ENCODE assay signal across 9 cellular contexts in the genomic region with DNA sequence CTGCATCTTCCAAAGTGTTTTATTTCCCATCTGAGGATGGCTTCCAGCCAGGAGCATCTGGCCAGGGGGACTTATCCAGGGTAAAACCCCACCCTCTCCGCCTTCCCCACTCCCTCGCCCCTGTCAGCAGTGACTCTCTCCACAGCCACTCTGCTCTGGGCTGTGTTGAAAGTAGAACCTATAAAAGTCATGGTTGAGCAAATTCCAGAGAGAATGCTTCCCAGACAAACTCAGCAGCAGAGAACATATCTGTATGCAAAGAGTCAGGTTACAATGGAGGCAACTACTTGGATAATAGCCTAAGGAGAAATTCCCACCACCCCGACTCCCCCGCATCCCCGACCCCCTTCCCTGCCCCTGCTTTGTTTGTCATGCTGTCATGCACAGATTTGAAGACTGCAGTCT.
A peak's percentile ranks its signal among the peaks of the same experiment; 100 is the strongest.
DNase-seq lines count a peak whose midpoint lies in the region; ATAC-seq and TF ChIP-seq lines count a peak whose summit lies in the region.
"Had no signal": no experiment of that assay in that cellular context is flagged by ENCODE, and none has a peak within 500 bp of the region (broad histone marks: within the 10 kb centered on the region; RNA-seq: fewer than 3 reads in every experiment).

No MANE protein-coding gene starts in this region.

- no peak overlapping the region for H3T11ph ChIP-seq in H9 (ENCODE audit: low read length)

- no peaks in the 10 kb centered on the region for H3K27me3 ChIP-seq in H9 (ENCODE audit: insufficient read depth, low read length)
- no peaks in the 10 kb centered on the region for H3K27me3 ChIP-seq in esophagus muscularis mucosa
- H3K27me3 ChIP-seq in gastrocnemius medialis, result no peaks in the 10 kb centered on the region
- H3K27me3 ChIP-seq: SJSA1 had no signal

- H3K4ac ChIP-seq in H9 (ENCODE audit: low read depth, low read length), result no peak overlapping the region

- H4K8ac ChIP-seq in H9 (replicated peaks; ENCODE audit: insufficient read length, low read depth, low read length), result no peak overlapping the region

- no CpG with 5 or more reads among the region's 5 CpGs for WGBS in H9 (ENCODE audit: extremely low coverage, insufficient read length, low lambda C conversion rate)
- 35% methylated on average over 5 of the region's 5 CpGs for WGBS in esophagus muscularis mucosa

- TF ChIP-seq POLR2A in esophagus muscularis mucosa (IDR thresholded peaks at IDR 0.05; ENCODE audit: low read depth) (no peak), gastrocnemius medialis (IDR thresholded peaks at IDR 0.05) (no peak)

- H3K9ac ChIP-seq in H9 (ENCODE audit: extremely low read depth, insufficient read length, low read length), result no peak overlapping the region

- H3K36me3 Mint-ChIP-seq in H9 (ENCODE audit: insufficient read depth in 1 of 3, low read depth in 3 of 3), result no peaks in the 10 kb centered on the region; a peak in 1 of 7 replicates

- no peak for TF ChIP-seq EP300 in esophagus muscularis mucosa (IDR thresholded peaks at IDR 0.05)

- no peak for TF ChIP-seq CTCF in H9 (conservative IDR thresholded peaks at IDR 0.05)
- no peak for TF ChIP-seq CTCF in esophagus muscularis mucosa (IDR thresholded peaks at IDR 0.05)
- TF ChIP-seq CTCF in gastrocnemius medialis (IDR thresholded peaks at IDR 0.05 in 4 of 5, conservative IDR thresholded peaks at IDR 0.05 in 1 of 5), result no peak

- no peak overlapping the region for H3K14ac ChIP-seq in H9 (ENCODE audit: insufficient read depth, low read length)

- H3K18ac ChIP-seq in H9 (ENCODE audit: insufficient read length, low read depth, low read length), result no peak overlapping the region

- no peaks in the 10 kb centered on the region; a peak in 1 of 5 replicates for H3K9me3 Mint-ChIP-seq in H9

- no peaks in the 10 kb centered on the region for H4K20me1 ChIP-seq in H9 (ENCODE audit: control insufficient read depth, insufficient read depth, insufficient read length)

- H2BK20ac ChIP-seq in H9 (ENCODE audit: low read depth, low read length, poor library complexity, severe bottlenecking), result no peak overlapping the region

- intact Hi-C loops in esophagus muscularis mucosa (cut with DNase I), result no loop called here
- intact Hi-C loops in gastrocnemius medialis (cut with DNase I; ENCODE audit: low total_unique reads), result no loop called here

- H3K36me3 ChIP-seq in esophagus muscularis mucosa (no peaks in the 10 kb centered on the region), gastrocnemius medialis (no peaks in the 10 kb centered on the region)
- H3K36me3 ChIP-seq: SJSA1 had no signal

- H4K5ac ChIP-seq in H9 (ENCODE audit: insufficient read length, low read depth, low read length), result no peak overlapping the region

- peak overlapping the region; percentile 78 to 96 (median 94) for H3K27ac Mint-ChIP-seq in H9

- H3K79me2 ChIP-seq in H9 (ENCODE audit: insufficient read depth, low read length), result no peaks in the 10 kb centered on the region

- H3K56ac ChIP-seq in H9 (ENCODE audit: insufficient read length, low read depth, low read length), result no peak overlapping the region

- H4K91ac ChIP-seq in H9 (ENCODE audit: insufficient read length, low read depth, low read length), result no peak overlapping the region

- no peak overlapping the region for H3K4me2 ChIP-seq in H9 (ENCODE audit: insufficient read depth, insufficient read length, low read length)

- H2BK120ac ChIP-seq in H9 (ENCODE audit: low read depth, low read length, poor library complexity, severe bottlenecking), result no peak overlapping the region

- H3K4me3 Mint-ChIP-seq in H9, result peak overlapping the region in 1 of 2 experiments; percentile 72; a peak in 3 of 5 replicates

- no peak overlapping the region for H3K23ac ChIP-seq in H9 (ENCODE audit: insufficient read length, low read depth, low read length)

- H3K4me1 Mint-ChIP-seq in H9, result peaks cover 86 to 88% of the 10 kb centered on the region in 2 experiments

- H3K4me1 ChIP-seq in H9 (ENCODE audit: insufficient read depth, low read length) (peaks cover 34% of the 10 kb centered on the region), esophagus muscularis mucosa (peaks cover 46 to 86% (median 77%) of the 10 kb centered on the region in 4 donors), gastrocnemius medialis (peaks cover 91 to 96% of the 10 kb centered on the region in 2 donors)

- H3K9me3 ChIP-seq in H9 (ENCODE audit: control insufficient read depth, low read depth, low read length), result no peaks in the 10 kb centered on the region
- H3K9me3 ChIP-seq in esophagus muscularis mucosa, result no peaks in the 10 kb centered on the region
- no peaks in the 10 kb centered on the region for H3K9me3 ChIP-seq in gastrocnemius medialis
- H3K9me3 ChIP-seq: SJSA1 had no signal

- H3K27me3 Mint-ChIP-seq in H9 (ENCODE audit: low read depth), result peaks cover 4% of the 10 kb centered on the region

- H2BK5ac ChIP-seq in H9 (ENCODE audit: insufficient read length, low read length), result no peak overlapping the region

- no peak for ATAC-seq in gastrocnemius medialis
- no peak for ATAC-seq in HG03432 (IDR thresholded peaks at IDR 0.05; ENCODE audit: unreplicated experiment)

- H3K23me2 ChIP-seq in H9 (ENCODE audit: insufficient read length, low read depth, low read length, poor library complexity, severe bottlenecking), result no peaks in the 10 kb centered on the region

- no peaks in the 10 kb centered on the region for H3K79me1 ChIP-seq in H9 (ENCODE audit: insufficient read depth, low read depth, low read length, poor library complexity, severe bottlenecking)

- H2AK5ac ChIP-seq in H9 (ENCODE audit: insufficient read length, low read length), result no peak overlapping the region

- DNase-seq in H9 (no peak), NCI-H510A (lab: John Stamatoyannopoulos, UW) (peak; percentile 46), esophagus muscularis mucosa (ENCODE audit: extremely low spot score) (peak; percentile 57), gastrocnemius medialis (no peak), caudate nucleus (lab: John Stamatoyannopoulos, UW) (no peak), activated gamma-delta T cell treated with Interleukin-2 at 50 U/mL for 16 hours (no peak)
- DNase-seq: activated naive CD4-positive, alpha-beta T cell had no signal

- in situ Hi-C loops in gastrocnemius medialis (cut with MboI; ENCODE audit: low sequenced_read_pairs in 4 of 4), result loop anchor here in 2 of 4 donors (25.0 kb wide), 1 partner anchor 116 kb away; a partner anchor contains a TSS

- H2BK15ac ChIP-seq in H9 (ENCODE audit: low read depth, low read length), result no peak overlapping the region

- H2AFZ ChIP-seq in H9 (ENCODE audit: low read length), result no peak overlapping the region

- H2BK12ac ChIP-seq in H9 (ENCODE audit: insufficient read length, low read depth, low read length), result no peak overlapping the region

- no peak overlapping the region for H3K4me3 ChIP-seq in esophagus muscularis mucosa
- no peak overlapping the region for H3K4me3 ChIP-seq in gastrocnemius medialis
- H3K4me3 ChIP-seq: SJSA1 had no signal

- no peak overlapping the region for H3K27ac ChIP-seq in H9 (ENCODE audit: insufficient read length, low read depth, low read length)
- peak overlapping the region in 3 of 4 donors; percentile 32 to 76 (median 61) for H3K27ac ChIP-seq in esophagus muscularis mucosa (replicated peaks in 1 of 4)
- H3K27ac ChIP-seq in gastrocnemius medialis, result peak overlapping the region; percentile 86 to 96 (median 94)
- H3K27ac ChIP-seq in caudate nucleus (ENCODE audit: low read depth, low read length), result no peak overlapping the region
- H3K27ac ChIP-seq: SJSA1 had no signal

Comparison
In these comparisons a context has a peak if more than half of its experiments do, and no peak if none do; other contexts are left out.
1. DNase-seq: peak in NCI-H510A (single experiment) and esophagus muscularis mucosa (single experiment); none in H9 (single experiment), gastrocnemius medialis (0 of 2), caudate nucleus (0 of 61) and activated gamma-delta T cell treated with Interleukin-2 at 50 U/mL for 16 hours (single experiment).
2. H3K27ac ChIP-seq: peak in esophagus muscularis mucosa (3 of 4) and gastrocnemius medialis (4 of 4); none in H9 (single experiment) and caudate nucleus (single experiment).